9 cellular contexts compared by ENCODE assay signal in genomic region chr19:3146677-3147100, GRCh38. TPM values are rescaled to one million over a fixed set of nuclear protein-coding genes. Genes with fewer than 3 reads are reported as not detected.
DNase-seq lines count a peak whose midpoint lies in the region; ATAC-seq, FAIRE-seq and TF ChIP-seq lines count a peak whose summit lies in the region.
"Had no signal": no experiment of that assay in that cellular context is flagged by ENCODE, and none has a peak within 500 bp of the region (broad histone marks: within the 10 kb centered on the region; RNA-seq: fewer than 3 reads in every experiment).

No MANE protein-coding gene starts in this region.

- TF ChIP-seq POLR2A in stomach (IDR thresholded peaks at IDR 0.05): no peak

- H3K4me3 ChIP-seq in lower lobe of right lung (no peak overlapping the region), stomach (no peak overlapping the region)

- DNase-seq in D721Med (ENCODE audit: insufficient read length, low spot score) (no peak), T-cell (peak in 33 of 34 experiments; percentile 29 to 75 (median 56)), lower lobe of right lung (peak; percentile 77), stomach (no peak), SKM-1 treated with dmso at 0.1 percent for 144 hours (lab: John Stamatoyannopoulos, UW; ENCODE audit: unreplicated experiment) (no peak), NCI-H524 (lab: John Stamatoyannopoulos, UW) (no peak), NCI-H1436 (lab: John Stamatoyannopoulos, UW) (no peak)
- peak; percentile 79 for DNase-seq in activated naive CD8-positive, alpha-beta T cell treated with anti-CD3 and anti-CD28 coated beads, Interleukin-2, amount 50 U/mL, for 24 hours
- DNase-seq: left cardiac atrium had no signal

- WGBS in stomach, 5 donors: 63 to 72% (median 65%) methylated on average over 5 of the region's 5 CpGs

- CTCF ChIA-PET in T-cell (lab: Charles Lee): interaction anchor here (0.7 to 2.1 kb wide), 3 partner anchors 9 to 17 kb away, joined by 4 to 6 read pairs (median 5); no protein-coding TSS in a partner anchor

- TF ChIP-seq CTCF in D721Med (IDR thresholded peaks at IDR 0.05; ENCODE audit: insufficient read depth, missing control alignments): peak; percentile 34
- peak; percentile 82 for TF ChIP-seq CTCF in lower lobe of right lung (IDR thresholded peaks at IDR 0.05)
- TF ChIP-seq CTCF in stomach (IDR thresholded peaks at IDR 0.05): peak in 4 of 7 experiments; percentile 27 to 80 (median 52)

- no peak for TF ChIP-seq EP300 in stomach (IDR thresholded peaks at IDR 0.05)

- POLR2A ChIA-PET in T-cell (lab: Charles Lee): no interaction called here

- ATAC-seq in T-cell (replicated peaks in 1 of 4) (peak; percentile 66 to 78 (median 72)), lower lobe of right lung (peak; percentile 55 to 57)
- ATAC-seq in activated naive CD8-positive, alpha-beta T cell treated with anti-CD3 and anti-CD28 coated beads, Interleukin-2, amount 50 U/mL, for 24 hours: peak; percentile 48

- no peaks in the 10 kb centered on the region for H3K27me3 ChIP-seq in lower lobe of right lung (ENCODE audit: low read depth)
- H3K27me3 ChIP-seq in stomach: peaks cover 0 to 39% (median 4%) of the 10 kb centered on the region in 3 donors

- no peak overlapping the region for H3K27ac Mint-ChIP-seq in T-cell
- H3K27ac Mint-ChIP-seq in activated naive CD8-positive, alpha-beta T cell treated with anti-CD3 and anti-CD28 coated beads, Interleukin-2, amount 50 U/mL, for 24 hours: no peak overlapping the region

- H3K4me1 Mint-ChIP-seq in T-cell: peaks cover 11 to 22% (median 14%) of the 10 kb centered on the region in 3 donors
- H3K4me1 Mint-ChIP-seq in activated naive CD8-positive, alpha-beta T cell treated with anti-CD3 and anti-CD28 coated beads, Interleukin-2, amount 50 U/mL, for 24 hours: peaks cover 21% of the 10 kb centered on the region

- H3K36me3 ChIP-seq in lower lobe of right lung: peaks cover 21% of the 10 kb centered on the region
- H3K36me3 ChIP-seq in stomach: peaks cover 0 to 25% (median 7%) of the 10 kb centered on the region in 4 donors

- intact Hi-C loops in lower lobe of right lung (cut with DNase I): no loop called here
- intact Hi-C loops in stomach (cut with DNase I; ENCODE audit: low total_unique reads): no loop called here

- no peak overlapping the region for H3K4me3 Mint-ChIP-seq in T-cell
- H3K4me3 Mint-ChIP-seq in activated naive CD8-positive, alpha-beta T cell treated with anti-CD3 and anti-CD28 coated beads, Interleukin-2, amount 50 U/mL, for 24 hours: no peak overlapping the region

- no peaks in the 10 kb centered on the region for H3K36me3 Mint-ChIP-seq in T-cell
- no peaks in the 10 kb centered on the region for H3K36me3 Mint-ChIP-seq in activated naive CD8-positive, alpha-beta T cell treated with anti-CD3 and anti-CD28 coated beads, Interleukin-2, amount 50 U/mL, for 24 hours (ENCODE audit: low read depth)

- H3K27me3 Mint-ChIP-seq in T-cell: no peaks in the 10 kb centered on the region
- peaks cover 3% of the 10 kb centered on the region for H3K27me3 Mint-ChIP-seq in activated naive CD8-positive, alpha-beta T cell treated with anti-CD3 and anti-CD28 coated beads, Interleukin-2, amount 50 U/mL, for 24 hours

- H3K9me3 ChIP-seq in lower lobe of right lung (no peaks in the 10 kb centered on the region), stomach (no peaks in the 10 kb centered on the region)

- no peaks in the 10 kb centered on the region for H3K9me3 Mint-ChIP-seq in T-cell
- no peaks in the 10 kb centered on the region for H3K9me3 Mint-ChIP-seq in activated naive CD8-positive, alpha-beta T cell treated with anti-CD3 and anti-CD28 coated beads, Interleukin-2, amount 50 U/mL, for 24 hours

- no peak for FAIRE-seq in D721Med (lab: Jason Lieb, UNC)

- H3K4me1 ChIP-seq in lower lobe of right lung (peaks cover 24% of the 10 kb centered on the region), stomach (peaks cover 0 to 21% (median 6%) of the 10 kb centered on the region in 4 donors)

- H3K27ac ChIP-seq in lower lobe of right lung (no peak overlapping the region), stomach (peak overlapping the region in 1 of 5 donors; percentile 24)

RNA-seq across cellular contexts. Expression of gene GNA15, which starts 10.9 kb away (rescaled TPM):
- total RNA-seq in T-cell (10 to 100 TPM in 1 of 5 donors, 1 to 10 TPM in 4; 1.8 to 13.2 (median 2.8) TPM), lower lobe of right lung (24.2 TPM), stomach (1 to 10 TPM in 2 of 5 donors, under 1 TPM in 1, not detected in 2; 0.45 to 4.8 (median 4.5) TPM)
- polyA plus RNA-seq in stomach: 10 to 100 TPM in 1 of 3 donors, 1 to 10 TPM in 2; 4.9 to 15.1 (median 7.8) TPM

RNA-seq across cellular contexts. Expression of gene S1PR4, which starts 31.9 kb away (rescaled TPM):
- 100 to 1,000 TPM in 3 of 5 donors, 10 to 100 TPM in 2; 77.0 to 345 (median 324) TPM for total RNA-seq in T-cell
- total RNA-seq in lower lobe of right lung: 35.7 TPM
- total RNA-seq in stomach: 10 to 100 TPM in 2 of 5 donors, 1 to 10 TPM in 1, not detected in 2; 4.6 to 22.2 (median 11.6) TPM
- polyA plus RNA-seq in stomach: 1 to 10 TPM; 1.3 to 2.3 (median 2.2) TPM

RNA-seq across cellular contexts. Expression of gene NCLN, which starts 39.0 kb away (rescaled TPM):
- total RNA-seq in T-cell (10 to 100 TPM; 47.2 to 69.5 (median 61.0) TPM), lower lobe of right lung (68.8 TPM), stomach (100 to 1,000 TPM in 2 of 5 donors, 10 to 100 TPM in 3; 16.7 to 381 (median 93.6) TPM)
- polyA plus RNA-seq in stomach: 10 to 100 TPM; 42.3 to 45.8 (median 44.6) TPM

RNA-seq across cellular contexts. Expression of gene GNA11, which starts 52.5 kb away (rescaled TPM):
- 1 to 10 TPM; 2.3 to 6.3 (median 4.0) TPM for total RNA-seq in T-cell
- total RNA-seq in lower lobe of right lung: 60.6 TPM
- 100 to 1,000 TPM in 1 of 5 donors, 10 to 100 TPM in 4; 40.6 to 204 (median 63.4) TPM for total RNA-seq in stomach
- 10 to 100 TPM; 18.9 to 31.3 (median 25.5) TPM for polyA plus RNA-seq in stomach

Comparison
In these comparisons a context has a peak if more than half of its experiments do, and no peak if none do; other contexts are left out.
1. DNase-seq: peak in T-cell (33 of 34), activated naive CD8-positive, alpha-beta T cell treated with anti-CD3 and anti-CD28 coated beads, Interleukin-2, amount 50 U/mL, for 24 hours (single experiment) and lower lobe of right lung (single experiment); none in D721Med (single experiment), stomach (single experiment), SKM-1 treated with dmso at 0.1 percent for 144 hours (single experiment), NCI-H524 (0 of 2) and NCI-H1436 (single experiment).
2. Peak in every context shown above with its lines, with median percentiles within 50 percentile points of each other: CTCF ChIP-seq and ATAC-seq.